Comparison of ENCODE assay signal across 1 cellular context in genomic region chr12:104958946-104959841, GRCh38.
TF ChIP-seq lines count a peak whose summit lies in the region.

No MANE protein-coding gene starts in this region.

TF ChIP-seq in HepG2, 621 proteins besides CTCF, POLR2A, EP300 and RAD21 (continued from another document):
- TF ChIP-seq ZNF142 (CRISPR knock-in tag; IDR thresholded peaks at IDR 0.05) (no peak), HDAC1 (CRISPR knock-in tag; IDR thresholded peaks at IDR 0.05) (peak; percentile 1; the same call in 1 of the 2 replicates), RARG (CRISPR knock-in tag; IDR thresholded peaks at IDR 0.05; ENCODE audit: low read depth) (no peak), ZNF83 (CRISPR knock-in tag; IDR thresholded peaks at IDR 0.05; ENCODE audit: borderline replicate concordance) (no peak), TEAD3 (CRISPR knock-in tag; optimal IDR thresholded peaks at IDR 0.05; ENCODE audit: borderline replicate concordance) (peak; percentile 10), ZNF281 (CRISPR knock-in tag; IDR thresholded peaks at IDR 0.05; ENCODE audit: borderline replicate concordance) (no peak), ZBTB8A (CRISPR knock-in tag; IDR thresholded peaks at IDR 0.05; ENCODE audit: borderline replicate concordance, low read depth) (no peak), ARID5B (CRISPR knock-in tag; IDR thresholded peaks at IDR 0.05) (peak; percentile 33; the same call in 1 of the 2 replicates), FOXO4 (CRISPR knock-in tag; conservative IDR thresholded peaks at IDR 0.05) (0 out of 2 replicates have a peak, but pooled peaks have one; percentile 85), FOSL2 (CRISPR knock-in tag; IDR thresholded peaks at IDR 0.05) (peak; percentile 49), POGZ (CRISPR knock-in tag; IDR thresholded peaks at IDR 0.05) (0 out of 2 replicates have a peak, but pooled peaks have one; percentile 6), RXRA (CRISPR knock-in tag; IDR thresholded peaks at IDR 0.05) (0 out of 2 replicates have a peak, but pooled peaks have one; percentile 16), LCORL (IDR thresholded peaks at IDR 0.05) (no peak), LCORL (CRISPR knock-in tag; IDR thresholded peaks at IDR 0.05) (0 out of 2 replicates have a peak, but pooled peaks have one; percentile 41), ZMYM3 (CRISPR knock-in tag; IDR thresholded peaks at IDR 0.05) (peak; percentile 63; the same call in 1 of the 2 replicates), NR2F2 (IDR thresholded peaks at IDR 0.05; ENCODE audit: borderline replicate concordance, low read depth) (0 out of 2 replicates have a peak, but pooled peaks have one; percentile 34), KMT2B (CRISPR knock-in tag; IDR thresholded peaks at IDR 0.05) (peak; percentile 19), NR2F6 (IDR thresholded peaks at IDR 0.05) (peak; percentile 37), NR2F6 (CRISPR knock-in tag; IDR thresholded peaks at IDR 0.05) (no peak), ZNF263 (CRISPR knock-in tag; IDR thresholded peaks at IDR 0.05) (peak; percentile 64), FOXJ3 (CRISPR knock-in tag; IDR thresholded peaks at IDR 0.05; ENCODE audit: borderline replicate concordance) (0 out of 2 replicates have a peak, but pooled peaks have one; percentile 8), NR2F1 (CRISPR knock-in tag; IDR thresholded peaks at IDR 0.05) (peak in 1 of 2 experiments; percentile 80; a peak in 2 of 4 replicates), GTF3A (CRISPR knock-in tag; conservative IDR thresholded peaks at IDR 0.05) (0 out of 2 replicates have a peak, but pooled peaks have one; percentile 43), ZMYM2 (CRISPR knock-in tag; IDR thresholded peaks at IDR 0.05) (peak; percentile 44; the same call in 1 of the 2 replicates), ZNF451 (CRISPR knock-in tag; IDR thresholded peaks at IDR 0.05) (peak; percentile 4; the same call in 1 of the 2 replicates), ZNF770 (CRISPR knock-in tag; IDR thresholded peaks at IDR 0.05) (peak; percentile 98), PHF5A (CRISPR knock-in tag; IDR thresholded peaks at IDR 0.05; ENCODE audit: low read depth, unreplicated experiment) (peak; percentile 23), PRDM10 (CRISPR knock-in tag; IDR thresholded peaks at IDR 0.05; ENCODE audit: low read depth) (peak; percentile 10; the same call in 1 of the 2 replicates), MATR3 (CRISPR knock-in tag; IDR thresholded peaks at IDR 0.05) (no peak)
